In the genomic region with DNA sequence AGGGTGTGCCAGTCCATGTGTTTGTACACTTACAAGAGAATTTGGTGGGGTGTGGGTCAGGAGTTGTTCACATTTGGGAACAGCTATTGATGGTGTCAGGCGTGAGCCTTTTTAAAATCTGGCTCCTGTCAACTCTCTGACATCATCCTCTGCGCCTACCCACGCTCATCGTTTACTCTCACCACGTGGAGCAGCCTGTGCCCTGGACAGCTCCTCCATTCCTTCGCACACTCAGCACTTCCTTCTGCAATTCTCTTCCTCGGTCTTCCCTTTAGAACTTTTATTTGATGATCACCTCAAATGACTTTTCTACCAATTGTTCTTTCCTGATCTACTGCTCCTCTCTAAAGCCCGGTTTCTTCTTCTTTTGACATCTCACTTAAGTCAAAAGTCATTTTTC, we compare ENCODE assay signal across 18 cellular contexts. TPM values are rescaled to one million over a fixed set of nuclear protein-coding genes. Genes with fewer than 3 reads are reported as not detected.
A peak's percentile ranks its signal among the peaks of the same experiment; 100 is the strongest.
DNase-seq lines count a peak whose midpoint lies in the region; ATAC-seq and TF ChIP-seq lines count a peak whose summit lies in the region.
"Had no signal": no experiment of that assay in that cellular context is flagged by ENCODE, and none has a peak within 500 bp of the region (broad histone marks: within the 10 kb centered on the region; RNA-seq: fewer than 3 reads in every experiment).

No MANE protein-coding gene starts in this region.

- no peak for TF ChIP-seq RAD21 in Ishikawa (IDR thresholded peaks at IDR 0.05; ENCODE audit: low read depth)

- H3K9me3 ChIP-seq in neutrophil, result no peaks in the 10 kb centered on the region

- H3K9me3 Mint-ChIP-seq in activated naive CD8-positive, alpha-beta T cell treated with anti-CD3 and anti-CD28 coated beads, Interleukin-2, amount 10 ng/mL, durations not matched to agents 7 days and 5 days, result peaks cover 18% of the 10 kb centered on the region
- H3K9me3 Mint-ChIP-seq in activated naive CD8-positive, alpha-beta T cell treated with anti-CD3 and anti-CD28 coated beads, Interleukin-2, amount 50 U/mL, for 24 hours, result peaks cover 14% of the 10 kb centered on the region
- peaks cover 19% of the 10 kb centered on the region for H3K9me3 Mint-ChIP-seq in activated CD8-positive, alpha-beta T cell treated with anti-CD3 and anti-CD28 coated beads, Interleukin-2, amount 10 ng/mL, durations not matched to agents 7 days and 5 days (ENCODE audit: insufficient read depth)

- no peak for DNase-seq in activated naive CD8-positive, alpha-beta T cell treated with anti-CD3 and anti-CD28 coated beads, Interleukin-2, amount 10 ng/mL, durations not matched to agents 7 days and 5 days
- DNase-seq in activated naive CD8-positive, alpha-beta T cell treated with anti-CD3 and anti-CD28 coated beads, Interleukin-2, amount 50 U/mL, for 24 hours, result no peak
- no peak for DNase-seq in activated CD8-positive, alpha-beta T cell treated with anti-CD3 and anti-CD28 coated beads, Interleukin-2, amount 10 ng/mL, durations not matched to agents 7 days and 5 days
- DNase-seq in H7, result no peak
- DNase-seq in cerebellum (ENCODE audit: low spot score), result no peak
- DNase-seq: activated B cell treated with CpG ODN at 0.5 μM for 24 hours; activated T-cell treated with anti-CD3 and anti-CD28 coated beads, Interleukin-2, amount 50 U/mL, for 1 hour; anterior cingulate cortex; effector CD8-positive, alpha-beta T cell; heart left ventricle; islet precursor cell; NCI-H1436 treated with DMSO at 0.1 percent for 48 hours; NCI-H2227 treated with DMSO at 0.1 percent for 48 hours; nephron progenitor cell; tibial artery had no signal

- no peak for ATAC-seq in activated naive CD8-positive, alpha-beta T cell treated with anti-CD3 and anti-CD28 coated beads, Interleukin-2, amount 10 ng/mL, durations not matched to agents 7 days and 5 days (ENCODE audit: low read depth)
- ATAC-seq in activated naive CD8-positive, alpha-beta T cell treated with anti-CD3 and anti-CD28 coated beads, Interleukin-2, amount 50 U/mL, for 24 hours, result no peak
- no peak for ATAC-seq in activated CD8-positive, alpha-beta T cell treated with anti-CD3 and anti-CD28 coated beads, Interleukin-2, amount 10 ng/mL, durations not matched to agents 7 days and 5 days
- ATAC-seq in GM21737 (IDR thresholded peaks at IDR 0.05; ENCODE audit: unreplicated experiment), result no peak
- ATAC-seq: heart left ventricle had no signal

- no peak for TF ChIP-seq CTCF in neutrophil (IDR thresholded peaks at IDR 0.05)

- peaks cover 29% of the 10 kb centered on the region for H3K36me3 Mint-ChIP-seq in activated naive CD8-positive, alpha-beta T cell treated with anti-CD3 and anti-CD28 coated beads, Interleukin-2, amount 10 ng/mL, durations not matched to agents 7 days and 5 days
- peaks cover 2% of the 10 kb centered on the region for H3K36me3 Mint-ChIP-seq in activated naive CD8-positive, alpha-beta T cell treated with anti-CD3 and anti-CD28 coated beads, Interleukin-2, amount 50 U/mL, for 24 hours (ENCODE audit: low read depth)
- H3K36me3 Mint-ChIP-seq in activated CD8-positive, alpha-beta T cell treated with anti-CD3 and anti-CD28 coated beads, Interleukin-2, amount 10 ng/mL, durations not matched to agents 7 days and 5 days (ENCODE audit: low read depth), result peaks cover 50% of the 10 kb centered on the region

- H3K27ac ChIP-seq in neutrophil, result peak overlapping the region; percentile 64
- H3K27ac ChIP-seq: tibial artery had no signal

- peaks cover 30% of the 10 kb centered on the region for H3K4me1 Mint-ChIP-seq in activated naive CD8-positive, alpha-beta T cell treated with anti-CD3 and anti-CD28 coated beads, Interleukin-2, amount 10 ng/mL, durations not matched to agents 7 days and 5 days
- peaks cover 41% of the 10 kb centered on the region for H3K4me1 Mint-ChIP-seq in activated naive CD8-positive, alpha-beta T cell treated with anti-CD3 and anti-CD28 coated beads, Interleukin-2, amount 50 U/mL, for 24 hours
- peaks cover 48% of the 10 kb centered on the region for H3K4me1 Mint-ChIP-seq in activated CD8-positive, alpha-beta T cell treated with anti-CD3 and anti-CD28 coated beads, Interleukin-2, amount 10 ng/mL, durations not matched to agents 7 days and 5 days (ENCODE audit: low read depth)
- H3K4me1 Mint-ChIP-seq: activated B cell treated with CpG ODN at 0.5 μM for 24 hours, nephron progenitor cell had no signal

- H3K27me3 Mint-ChIP-seq in activated naive CD8-positive, alpha-beta T cell treated with anti-CD3 and anti-CD28 coated beads, Interleukin-2, amount 10 ng/mL, durations not matched to agents 7 days and 5 days, result no peaks in the 10 kb centered on the region
- no peaks in the 10 kb centered on the region for H3K27me3 Mint-ChIP-seq in activated naive CD8-positive, alpha-beta T cell treated with anti-CD3 and anti-CD28 coated beads, Interleukin-2, amount 50 U/mL, for 24 hours
- H3K27me3 Mint-ChIP-seq in activated CD8-positive, alpha-beta T cell treated with anti-CD3 and anti-CD28 coated beads, Interleukin-2, amount 10 ng/mL, durations not matched to agents 7 days and 5 days (ENCODE audit: low read depth), result peaks cover 2% of the 10 kb centered on the region

- POLR2A ChIA-PET in activated naive CD8-positive, alpha-beta T cell treated with anti-CD3 and anti-CD28 coated beads, Interleukin-2, amount 10 ng/mL, durations not matched to agents 7 days and 5 days (lab: Charles Lee), result interaction anchor here (0.6 to 1.4 kb wide), 4 partner anchors 12 to 223 kb away, joined by 3 to 5 read pairs (median 4); partner anchors contain the start of gene PSAT1
- POLR2A ChIA-PET in activated CD8-positive, alpha-beta T cell treated with anti-CD3 and anti-CD28 coated beads, Interleukin-2, amount 10 ng/mL, durations not matched to agents 7 days and 5 days (lab: Charles Lee), result no interaction called here

- H3K36me3 ChIP-seq in neutrophil (no peaks in the 10 kb centered on the region), H7 (replicated peaks; ENCODE audit: control insufficient read depth, insufficient read depth, low read length) (no peaks in the 10 kb centered on the region)
- H3K36me3 ChIP-seq: heart left ventricle, tibial artery had no signal

- H3K27ac Mint-ChIP-seq in activated naive CD8-positive, alpha-beta T cell treated with anti-CD3 and anti-CD28 coated beads, Interleukin-2, amount 10 ng/mL, durations not matched to agents 7 days and 5 days, result peak overlapping the region; percentile 91
- no peak overlapping the region for H3K27ac Mint-ChIP-seq in activated naive CD8-positive, alpha-beta T cell treated with anti-CD3 and anti-CD28 coated beads, Interleukin-2, amount 50 U/mL, for 24 hours
- H3K27ac Mint-ChIP-seq in activated CD8-positive, alpha-beta T cell treated with anti-CD3 and anti-CD28 coated beads, Interleukin-2, amount 10 ng/mL, durations not matched to agents 7 days and 5 days, result peak overlapping the region; percentile 97
- H3K27ac Mint-ChIP-seq: activated B cell treated with CpG ODN at 0.5 μM for 24 hours, nephron progenitor cell had no signal

- no peak for TF ChIP-seq EP300 in Ishikawa (IDR thresholded peaks at IDR 0.05; ENCODE audit: borderline replicate concordance)

- CTCF ChIA-PET in activated CD8-positive, alpha-beta T cell treated with anti-CD3 and anti-CD28 coated beads, Interleukin-2, amount 10 ng/mL, durations not matched to agents 7 days and 5 days (lab: Charles Lee), result interaction anchor here (1.1 to 3.4 kb wide), 6 partner anchors 15 to 97 kb away, joined by 3 to 22 read pairs (median 6); no protein-coding TSS in a partner anchor

- H3K4me3 ChIP-seq in neutrophil (ENCODE audit: low read depth in 1 of 2, low read length in 1 of 2) (peak overlapping the region in 1 of 2 experiments; percentile 15), H7 (ENCODE audit: insufficient read depth, low read depth, low read length) (no peak overlapping the region)
- H3K4me3 ChIP-seq: heart left ventricle, tibial artery had no signal

- peak overlapping the region; percentile 65 for H3K4me3 Mint-ChIP-seq in activated naive CD8-positive, alpha-beta T cell treated with anti-CD3 and anti-CD28 coated beads, Interleukin-2, amount 10 ng/mL, durations not matched to agents 7 days and 5 days
- H3K4me3 Mint-ChIP-seq in activated naive CD8-positive, alpha-beta T cell treated with anti-CD3 and anti-CD28 coated beads, Interleukin-2, amount 50 U/mL, for 24 hours, result no peak overlapping the region
- no peak overlapping the region for H3K4me3 Mint-ChIP-seq in activated CD8-positive, alpha-beta T cell treated with anti-CD3 and anti-CD28 coated beads, Interleukin-2, amount 10 ng/mL, durations not matched to agents 7 days and 5 days
- H3K4me3 Mint-ChIP-seq: activated B cell treated with CpG ODN at 0.5 μM for 24 hours, nephron progenitor cell had no signal

- no peaks in the 10 kb centered on the region for H3K27me3 ChIP-seq in neutrophil
- H3K27me3 ChIP-seq in H7 (ENCODE audit: control insufficient read depth, insufficient read depth, low read length), result no peaks in the 10 kb centered on the region; the same call in 1 of the 2 replicates
- H3K27me3 ChIP-seq: heart left ventricle, tibial artery had no signal

- peaks cover 20% of the 10 kb centered on the region in 2 experiments for H3K4me1 ChIP-seq in neutrophil (ENCODE audit: control insufficient read depth in 1 of 2, insufficient read depth in 1 of 2, low read depth in 1 of 2, low read length in 1 of 2)
- H3K4me1 ChIP-seq: tibial artery had no signal

TF ChIP-seq in Ishikawa, 13 proteins besides CTCF, POLR2A, EP300 and RAD21 (continues in another document):
- TF ChIP-seq CREB1 (IDR thresholded peaks at IDR 0.05; ENCODE audit: low read depth) (no peak), TAF1 (IDR thresholded peaks at IDR 0.05; ENCODE audit: low read depth) (no peak), USF1 (IDR thresholded peaks at IDR 0.05) (no peak)
- TF ChIP-seq, protein P1, sequence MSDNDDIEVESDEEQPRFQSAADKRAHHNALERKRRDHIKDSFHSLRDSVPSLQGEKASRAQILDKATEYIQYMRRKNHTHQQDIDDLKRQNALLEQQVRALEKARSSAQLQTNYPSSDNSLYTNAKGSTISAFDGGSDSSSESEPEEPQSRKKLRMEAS (IDR thresholded peaks at IDR 0.05), result peak; percentile 50; the same call in 1 of the 2 replicates

RNA-seq across cellular contexts. Expression of gene GNAQ, which starts 42.1 kb away (rescaled TPM):
- 10 to 100 TPM; 25.5 to 30.4 TPM for total RNA-seq in activated naive CD8-positive, alpha-beta T cell treated with anti-CD3 and anti-CD28 coated beads, Interleukin-2, amount 10 ng/mL, durations not matched to agents 7 days and 5 days
- 10 to 100 TPM; 29.0 to 29.7 TPM for total RNA-seq in activated CD8-positive, alpha-beta T cell treated with anti-CD3 and anti-CD28 coated beads, Interleukin-2, amount 10 ng/mL, durations not matched to agents 7 days and 5 days
- total RNA-seq in H7 (2014; rRNA removed; shearing (Covaris generic)), result 24.8 and 29.8 TPM in 2 replicates
- 186 TPM for total RNA-seq in cerebellum
